In the genomic region with DNA sequence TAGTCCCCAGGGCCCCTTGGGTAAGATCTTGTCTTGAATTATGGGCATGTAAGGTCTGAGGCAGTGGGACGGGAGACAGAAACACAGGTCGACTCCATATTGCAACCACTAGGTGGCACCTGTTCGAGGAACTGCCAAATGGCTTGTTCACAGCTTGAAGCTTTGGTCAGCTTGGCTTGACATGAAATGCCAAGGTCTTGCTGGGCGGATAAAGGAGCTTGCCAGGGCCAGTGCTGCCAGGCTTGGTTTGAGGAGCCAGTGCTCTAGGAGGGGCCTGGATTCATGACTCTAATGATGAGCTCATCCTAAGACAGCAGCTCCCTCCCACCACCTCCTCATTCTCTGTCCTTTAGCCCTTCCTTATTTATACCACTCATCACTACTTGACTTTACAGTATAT, we compare ENCODE assay signal across 8 cellular contexts. TPM values are rescaled to one million over a fixed set of nuclear protein-coding genes. Genes with fewer than 3 reads are reported as not detected.
A peak's percentile ranks its signal among the peaks of the same experiment; 100 is the strongest.
DNase-seq lines count a peak whose midpoint lies in the region; ATAC-seq, FAIRE-seq and TF ChIP-seq lines count a peak whose summit lies in the region.

No MANE protein-coding gene starts in this region.

- peak; percentile 79 for DNase-seq in A172 (ENCODE audit: low spot score)
- peak; percentile 81 for DNase-seq in GM13976 (ENCODE audit: low spot score)
- peak; percentile 76 for DNase-seq in NCI-H82 treated with DMSO at 0.1 percent for 48 hours (lab: John Stamatoyannopoulos, UW; ENCODE audit: unreplicated experiment)
- peak; percentile 65 for DNase-seq in activated CD4-positive, alpha-beta memory T cell treated with anti-CD3 and anti-CD28 coated beads, Interleukin-2, amount 10 ng/mL, durations not matched to agents 7 days and 5 days
- peak; percentile 50 to 64 for DNase-seq in H1 (ENCODE audit: low read depth in 1 of 2, low spot score in 2 of 2)
- DNase-seq in midbrain (lab: John Stamatoyannopoulos, UW) = peak; percentile 77
- DNase-seq in stimulated activated naive CD8-positive, alpha-beta T cell treated with anti-CD3 and anti-CD28 coated beads, Interleukin-15, Interleukin-2, amounts not matched to agents 100 U/mL and 50 U/mL, for 24 hours = peak; percentile 48

- H3K4me1 Mint-ChIP-seq in activated CD4-positive, alpha-beta memory T cell treated with anti-CD3 and anti-CD28 coated beads, Interleukin-2, amount 10 ng/mL, durations not matched to agents 7 days and 5 days = peaks cover 24% of the 10 kb centered on the region

- H4K20me1 ChIP-seq in H1 (replicated peaks in 1 of 2; ENCODE audit: control insufficient read depth in 1 of 2, insufficient read depth in 2 of 2, low read length in 2 of 2) = no peaks in the 10 kb centered on the region

- H3K36me3 Mint-ChIP-seq in activated CD4-positive, alpha-beta memory T cell treated with anti-CD3 and anti-CD28 coated beads, Interleukin-2, amount 10 ng/mL, durations not matched to agents 7 days and 5 days (ENCODE audit: low read depth) = no peaks in the 10 kb centered on the region

- H2BK15ac ChIP-seq in H1 (ENCODE audit: low read length) = no peak overlapping the region

- FAIRE-seq in H1 (lab: Jason Lieb, UNC) = peak; percentile 92

- H3K4ac ChIP-seq in H1 (replicated peaks; ENCODE audit: insufficient read length, low read depth, low read length) = no peak overlapping the region

- TF ChIP-seq POLR2A in H1 (IDR thresholded peaks at IDR 0.05; ENCODE audit: control extremely low read depth in 1 of 2, low read depth in 2 of 2, low read length in 2 of 2) = no peak

- H2BK5ac ChIP-seq in H1 (ENCODE audit: low read depth, low read length) = no peak overlapping the region

- H2BK12ac ChIP-seq in H1 (ENCODE audit: low read depth, low read length) = no peak overlapping the region

- H3K79me2 ChIP-seq in H1 (ENCODE audit: control insufficient read depth in 1 of 2, insufficient read depth in 2 of 2, low read length in 2 of 2) = peaks cover 0 to 4% of the 10 kb centered on the region in 2 experiments; a peak in 1 of 4 replicates

- WGBS in H1 (ENCODE audit: extremely low coverage in 1 of 2, insufficient coverage in 1 of 2, insufficient read length in 1 of 2, insufficient replicate concordance in 2 of 2, low coverage in 1 of 2, low lambda C conversion rate in 2 of 2, missing lambda C conversion rate in 1 of 2), 2 experiments = 19% methylated on average over 4 of the region's 4 CpGs; no CpG with 5 or more reads in 1 of the 2 experiments

- H3K9ac ChIP-seq in H1 (replicated peaks in 1 of 4; ENCODE audit: extremely low read depth in 1 of 4, low read depth in 3 of 4, low read length in 3 of 4) = no peak overlapping the region

- no peak overlapping the region for H3K56ac ChIP-seq in H1 (replicated peaks; ENCODE audit: insufficient read length, low read depth, low read length)

- H3K23me2 ChIP-seq in H1 (ENCODE audit: low read depth, low read length) = no peaks in the 10 kb centered on the region; the same call in 1 of the 2 replicates

- H2BK120ac ChIP-seq in H1 (replicated peaks; ENCODE audit: low read depth, low read length) = no peak overlapping the region

- no peaks in the 10 kb centered on the region for H3K36me3 ChIP-seq in H1 (ENCODE audit: control insufficient read depth in 2 of 4, insufficient read depth in 4 of 4, low read length in 3 of 4)

- H3K27ac ChIP-seq in H1 (ENCODE audit: low read depth, low read length) = no peak overlapping the region

- no peaks in the 10 kb centered on the region for H3K9me3 Mint-ChIP-seq in activated CD4-positive, alpha-beta memory T cell treated with anti-CD3 and anti-CD28 coated beads, Interleukin-2, amount 10 ng/mL, durations not matched to agents 7 days and 5 days

- in situ Hi-C loops in GM13976 (cut with MboI; ENCODE audit: low sequenced_read_pairs, unreplicated experiment) = no loop called here

- no peak overlapping the region for H2BK20ac ChIP-seq in H1 (ENCODE audit: low read length)

- CTCF ChIA-PET in activated CD4-positive, alpha-beta memory T cell treated with anti-CD3 and anti-CD28 coated beads, Interleukin-2, amount 10 ng/mL, durations not matched to agents 7 days and 5 days (lab: Charles Lee) = interaction anchor here (0.6 to 8.3 kb wide), 32 partner anchors 8 to 742 kb away, joined by 3 to 149 read pairs (median 4); a partner anchor contains a TSS
- CTCF ChIA-PET in H1 (lab: Charles Lee; ENCODE audit: partially characterized antibody) = interaction anchor here (0.6 to 7.6 kb wide), 40 partner anchors 9 to 586 kb away, joined by 3 to 90 read pairs (median 6); no protein-coding TSS in a partner anchor

- no peak overlapping the region for H3K14ac ChIP-seq in H1 (ENCODE audit: insufficient read length)

- POLR2A ChIA-PET in activated CD4-positive, alpha-beta memory T cell treated with anti-CD3 and anti-CD28 coated beads, Interleukin-2, amount 10 ng/mL, durations not matched to agents 7 days and 5 days (lab: Charles Lee) = interaction anchor here (0.7 to 1.4 kb wide), 5 partner anchors 13 to 445 kb away, joined by 3 to 9 read pairs (median 3); a partner anchor contains a TSS
- POLR2A ChIA-PET in H1 (lab: Charles Lee; ENCODE audit: partially characterized antibody) = interaction anchor here (1.2 to 1.6 kb wide), 3 partner anchors 10 to 76 kb away, joined by 3 to 5 read pairs (median 5); a partner anchor contains a TSS

- no peaks in the 10 kb centered on the region for H3K4me1 ChIP-seq in H1 (replicated peaks in 1 of 4; ENCODE audit: control insufficient read depth in 3 of 4, insufficient read depth in 4 of 4, low read length in 3 of 4)

- H4K8ac ChIP-seq in H1 (ENCODE audit: extremely low read depth, insufficient read depth, low read length) = no peak overlapping the region

- H3K4me3 ChIP-seq in H1 (ENCODE audit: extremely low read depth in 1 of 4, insufficient read depth in 2 of 4, low read depth in 3 of 4, low read length in 4 of 4) = no peak overlapping the region

- no peak overlapping the region for H3K4me2 ChIP-seq in H1 (ENCODE audit: insufficient read depth in 1 of 2, low read depth in 2 of 2, low read length in 2 of 2)

- H3K18ac ChIP-seq in H1 (ENCODE audit: extremely low read depth, low read length) = no peak overlapping the region

- ATAC-seq in HG03460 (IDR thresholded peaks at IDR 0.05; ENCODE audit: unreplicated experiment) = peak; percentile 54
- peak; percentile 70 for ATAC-seq in stimulated activated naive CD8-positive, alpha-beta T cell treated with anti-CD3 and anti-CD28 coated beads, Interleukin-15, Interleukin-2, amounts not matched to agents 100 U/mL and 50 U/mL, for 24 hours

- no peak overlapping the region for H4K5ac ChIP-seq in H1 (ENCODE audit: insufficient read length, low read depth, low read length)

- no peak overlapping the region for H3K23ac ChIP-seq in H1 (ENCODE audit: insufficient read length)

- no peak for TF ChIP-seq EP300 in H1 (IDR thresholded peaks at IDR 0.05; ENCODE audit: borderline replicate concordance in 1 of 2, low read depth in 2 of 2, low read length in 2 of 2)

- no peaks in the 10 kb centered on the region for H3K27me3 ChIP-seq in H1 (replicated peaks in 1 of 4; ENCODE audit: control insufficient read depth in 3 of 4, extremely low read depth in 1 of 4, insufficient read depth in 3 of 4, low read length in 3 of 4)

- no peak overlapping the region for H3K27ac Mint-ChIP-seq in activated CD4-positive, alpha-beta memory T cell treated with anti-CD3 and anti-CD28 coated beads, Interleukin-2, amount 10 ng/mL, durations not matched to agents 7 days and 5 days

- H4K91ac ChIP-seq in H1 (replicated peaks; ENCODE audit: insufficient read length, low read length) = no peak overlapping the region

- H2AK5ac ChIP-seq in H1 (ENCODE audit: low read depth, low read length) = no peak overlapping the region

- peaks cover 14% of the 10 kb centered on the region for H3K27me3 Mint-ChIP-seq in activated CD4-positive, alpha-beta memory T cell treated with anti-CD3 and anti-CD28 coated beads, Interleukin-2, amount 10 ng/mL, durations not matched to agents 7 days and 5 days

- TF ChIP-seq RAD21 in H1 (IDR thresholded peaks at IDR 0.05 in 1 of 2, conservative IDR thresholded peaks at IDR 0.05 in 1 of 2; ENCODE audit: low read depth in 2 of 2, low read length in 2 of 2) = peak; percentile 79 to 88

- no peak overlapping the region for H3K4me3 Mint-ChIP-seq in activated CD4-positive, alpha-beta memory T cell treated with anti-CD3 and anti-CD28 coated beads, Interleukin-2, amount 10 ng/mL, durations not matched to agents 7 days and 5 days

- no peaks in the 10 kb centered on the region for H3K79me1 ChIP-seq in H1 (ENCODE audit: low read depth, low read length)

- H3K9me3 ChIP-seq in H1 (ENCODE audit: insufficient read depth in 2 of 2, low read depth in 1 of 2, low read length in 1 of 2) = no peaks in the 10 kb centered on the region

- H2AFZ ChIP-seq in H1 (ENCODE audit: low read length) = no peak overlapping the region

- peak; percentile 80 for TF ChIP-seq CTCF in GM13976 (IDR thresholded peaks at IDR 0.05; ENCODE audit: borderline replicate concordance, control extremely low read depth, extremely low read depth, insufficient read depth, missing control alignments)
- TF ChIP-seq CTCF in H1 (IDR thresholded peaks at IDR 0.05; ENCODE audit: control extremely low read depth in 1 of 3, insufficient read depth in 1 of 3, low read depth in 1 of 3, low read length in 3 of 3) = peak; percentile 87 to 96 (median 90)

RNA-seq across cellular contexts. Expression of a gene that starts 11.9 kb away (rescaled TPM):
- total RNA-seq in A172 (2014; rRNA removed; shearing (Covaris generic)) = 24.9 and 28.1 TPM in 2 replicates
- 1 to 10 TPM; 1.9 to 2.4 TPM for total RNA-seq in activated CD4-positive, alpha-beta memory T cell treated with anti-CD3 and anti-CD28 coated beads, Interleukin-2, amount 10 ng/mL, durations not matched to agents 7 days and 5 days
- 7.1 and 7.8 TPM in 2 replicates for total RNA-seq in H1 (2021; fragmentation: NEBNext Ultra II Directional; extraction: Animal tissue kit (Norgen Biotek cat#: 25700))
- 2.4 and 3.9 TPM in 2 replicates for polyA plus RNA-seq in H1 (2011; rRNA removed)
- polyA plus RNA-seq in H1 (2011; cell fraction: cytosol; rRNA removed) = 3.6 TPM
- polyA plus RNA-seq in H1 (2011; cell fraction: nucleus; rRNA removed) = 2.2 TPM
- polyA plus RNA-seq in H1 (2012, experiment 1 of 2) = 3.5 to 4.2 TPM (median 4.0 TPM) in 4 replicates
- polyA plus RNA-seq in H1 (2012, experiment 2 of 2) = 2.3 TPM
- polyA plus RNA-seq in H1 (2013, experiment 1 of 2) = 4.9 TPM
- polyA plus RNA-seq in H1 (2013, experiment 2 of 2) = 4.9 TPM
- polyA minus RNA-seq in H1 (2011; rRNA and poly(A)+ RNA removed) = 9.2 and 10.0 TPM in 2 replicates
- polyA minus RNA-seq in H1 (2011; cell fraction: cytosol; rRNA and poly(A)+ RNA removed) = 6.5 TPM
- polyA minus RNA-seq in H1 (2011; cell fraction: nucleus; rRNA and poly(A)+ RNA removed) = 4.4 TPM

RNA-seq across cellular contexts. Expression of a gene that starts 51.4 kb away (rescaled TPM):
- total RNA-seq in A172 (2014; rRNA removed; shearing (Covaris generic)) = 61.6 and 66.5 TPM in 2 replicates
- 10 to 100 TPM; 34.2 to 34.8 TPM for total RNA-seq in activated CD4-positive, alpha-beta memory T cell treated with anti-CD3 and anti-CD28 coated beads, Interleukin-2, amount 10 ng/mL, durations not matched to agents 7 days and 5 days
- total RNA-seq in H1 (2021; fragmentation: NEBNext Ultra II Directional; extraction: Animal tissue kit (Norgen Biotek cat#: 25700)) = 9.4 and 10.0 TPM in 2 replicates
- 4.2 and 8.3 TPM in 2 replicates for polyA plus RNA-seq in H1 (2011; rRNA removed)
- 6.5 TPM for polyA plus RNA-seq in H1 (2011; cell fraction: cytosol; rRNA removed)
- 1.9 TPM for polyA plus RNA-seq in H1 (2011; cell fraction: nucleus; rRNA removed)
- polyA plus RNA-seq in H1 (2012, experiment 1 of 2) = 6.9 to 13.5 TPM (median 7.5 TPM) in 4 replicates
- 5.9 TPM for polyA plus RNA-seq in H1 (2012, experiment 2 of 2)
- 9.5 TPM for polyA plus RNA-seq in H1 (2013, experiment 1 of 2)
- polyA plus RNA-seq in H1 (2013, experiment 2 of 2) = 11.5 TPM
- polyA minus RNA-seq in H1 (2011; rRNA and poly(A)+ RNA removed) = 3.5 and 6.4 TPM in 2 replicates
- polyA minus RNA-seq in H1 (2011; cell fraction: cytosol; rRNA and poly(A)+ RNA removed) = 3.3 TPM
- polyA minus RNA-seq in H1 (2011; cell fraction: nucleus; rRNA and poly(A)+ RNA removed) = 2.4 TPM
